ENCODE assay signal across 9 cellular contexts in genomic region chrX:16771483-16772398, GRCh38. TPM values are rescaled to one million over a fixed set of nuclear protein-coding genes. Genes with fewer than 3 reads are reported as not detected.
A peak's percentile ranks its signal among the peaks of the same experiment; 100 is the strongest.
DNase-seq lines count a peak whose midpoint lies in the region; ATAC-seq, FAIRE-seq and TF ChIP-seq lines count a peak whose summit lies in the region.
"Had no signal": no experiment of that assay in that cellular context is flagged by ENCODE, and none has a peak within 500 bp of the region (broad histone marks: within the 10 kb centered on the region; RNA-seq: fewer than 3 reads in every experiment).

No MANE protein-coding gene starts in this region.

- no peaks in the 10 kb centered on the region for H3K4me1 ChIP-seq in colonic mucosa

- TF ChIP-seq CTCF in colonic mucosa (IDR thresholded peaks at IDR 0.05) = no peak
- no peak for TF ChIP-seq CTCF in osteocyte (IDR thresholded peaks at IDR 0.05)

- peaks cover 1% of the 10 kb centered on the region for H3K4me1 Mint-ChIP-seq in osteocyte (ENCODE audit: unreplicated experiment)
- no peaks in the 10 kb centered on the region for H3K4me1 Mint-ChIP-seq in activated CD4-positive, alpha-beta T cell treated with anti-CD3 and anti-CD28 coated beads, Interleukin-2, amount 10 ng/mL, durations not matched to agents 24 days and 14 days

- H3K27me3 ChIP-seq in colonic mucosa = no peaks in the 10 kb centered on the region

- H3K9ac ChIP-seq in colonic mucosa (ENCODE audit: low read depth in 2 of 2, low read length in 2 of 2) = peak overlapping the region in 1 of 2 donors; percentile 6

- H3K27me3 Mint-ChIP-seq in osteocyte (ENCODE audit: unreplicated experiment) = no peaks in the 10 kb centered on the region
- H3K27me3 Mint-ChIP-seq in activated CD4-positive, alpha-beta T cell treated with anti-CD3 and anti-CD28 coated beads, Interleukin-2, amount 10 ng/mL, durations not matched to agents 24 days and 14 days = no peaks in the 10 kb centered on the region

- DNase-seq in H54 (ENCODE audit: insufficient read length, low spot score) (no peak), NCI-H226 (peak; percentile 53), colonic mucosa (peak; percentile 67), osteocyte (ENCODE audit: extremely low spot score, unreplicated experiment) (no peak), DMS153 (lab: John Stamatoyannopoulos, UW) (no peak), GDM1 (lab: John Stamatoyannopoulos, UW) (no peak)
- DNase-seq in activated CD4-positive, alpha-beta T cell treated with anti-CD3 and anti-CD28 coated beads, Interleukin-2, amount 10 ng/mL, durations not matched to agents 24 days and 14 days = no peak

- FAIRE-seq in H54 (lab: Jason Lieb, UNC) = no peak

- no peak overlapping the region for H3K4me3 Mint-ChIP-seq in osteocyte (ENCODE audit: unreplicated experiment)
- H3K4me3 Mint-ChIP-seq in activated CD4-positive, alpha-beta T cell treated with anti-CD3 and anti-CD28 coated beads, Interleukin-2, amount 10 ng/mL, durations not matched to agents 24 days and 14 days = no peak overlapping the region

- H3K9me3 Mint-ChIP-seq in osteocyte (ENCODE audit: unreplicated experiment) = no peaks in the 10 kb centered on the region
- no peaks in the 10 kb centered on the region for H3K9me3 Mint-ChIP-seq in activated CD4-positive, alpha-beta T cell treated with anti-CD3 and anti-CD28 coated beads, Interleukin-2, amount 10 ng/mL, durations not matched to agents 24 days and 14 days
- H3K9me3 Mint-ChIP-seq: activated T-helper 2 cell treated with anti-CD3 and anti-CD28 coated beads, Interferon-gamma antibody, Interleukin-2, Interleukin-4, amounts not matched to agents 10 μg/mL and 5 μg/mL and 100 μg/mL, durations not matched to agents 14 hours and 24 hours and 36 hours had no signal

- no peaks in the 10 kb centered on the region for H3K36me3 ChIP-seq in colonic mucosa

- no peaks in the 10 kb centered on the region for H3K36me3 Mint-ChIP-seq in osteocyte (ENCODE audit: unreplicated experiment)
- no peaks in the 10 kb centered on the region for H3K36me3 Mint-ChIP-seq in activated CD4-positive, alpha-beta T cell treated with anti-CD3 and anti-CD28 coated beads, Interleukin-2, amount 10 ng/mL, durations not matched to agents 24 days and 14 days (ENCODE audit: low read depth)

- H3K27ac Mint-ChIP-seq in osteocyte (ENCODE audit: unreplicated experiment) = peak overlapping the region; percentile 73
- H3K27ac Mint-ChIP-seq in activated CD4-positive, alpha-beta T cell treated with anti-CD3 and anti-CD28 coated beads, Interleukin-2, amount 10 ng/mL, durations not matched to agents 24 days and 14 days = no peak overlapping the region
- H3K27ac Mint-ChIP-seq: activated T-helper 2 cell treated with anti-CD3 and anti-CD28 coated beads, Interferon-gamma antibody, Interleukin-2, Interleukin-4, amounts not matched to agents 10 μg/mL and 5 μg/mL and 100 μg/mL, durations not matched to agents 14 hours and 24 hours and 36 hours had no signal

- H3K9me3 ChIP-seq in colonic mucosa = no peaks in the 10 kb centered on the region

- no peak for ATAC-seq in GM19452 (IDR thresholded peaks at IDR 0.05; ENCODE audit: unreplicated experiment)

- H3K27ac ChIP-seq in colonic mucosa = no peak overlapping the region

- intact Hi-C loops in colonic mucosa (cut with DNase I) = no loop called here
- intact Hi-C loops in activated CD4-positive, alpha-beta T cell treated with anti-CD3 and anti-CD28 coated beads, Interleukin-2, amount 10 ng/mL, durations not matched to agents 24 days and 14 days (cut with micrococcal nuclease) = no loop called here

- peak; percentile 76 for TF ChIP-seq POLR2A in H54 (IDR thresholded peaks at IDR 0.05; ENCODE audit: low read depth, low read length)

- H3K4me3 ChIP-seq in colonic mucosa = no peak overlapping the region

RNA-seq across cellular contexts. Expression of gene TXLNG, which starts 14.5 kb away (rescaled TPM):
- total RNA-seq in colonic mucosa (10 to 100 TPM in 1 of 2 donors, 1 to 10 TPM in 1; 8.8 to 11.3 TPM), osteocyte (13.9 and 14.7 TPM in 2 replicates)
- total RNA-seq in activated CD4-positive, alpha-beta T cell treated with anti-CD3 and anti-CD28 coated beads, Interleukin-2, amount 10 ng/mL, durations not matched to agents 24 days and 14 days = 23.4 and 24.4 TPM in 2 replicates

RNA-seq across cellular contexts. Expression of gene SYAP1, which starts 52.3 kb away (rescaled TPM):
- total RNA-seq in colonic mucosa = 10 to 100 TPM; 45.8 to 63.5 TPM
- total RNA-seq in osteocyte = 47.8 and 51.8 TPM in 2 replicates
- total RNA-seq in activated CD4-positive, alpha-beta T cell treated with anti-CD3 and anti-CD28 coated beads, Interleukin-2, amount 10 ng/mL, durations not matched to agents 24 days and 14 days = 19.6 and 20.1 TPM in 2 replicates

RNA-seq across cellular contexts. Expression of gene CTPS2, which starts 59.3 kb away (rescaled TPM):
- total RNA-seq in colonic mucosa = 10 to 100 TPM; 17.7 to 18.9 TPM
- 37.1 and 39.7 TPM in 2 replicates for total RNA-seq in osteocyte
- 6.3 and 6.6 TPM in 2 replicates for total RNA-seq in activated CD4-positive, alpha-beta T cell treated with anti-CD3 and anti-CD28 coated beads, Interleukin-2, amount 10 ng/mL, durations not matched to agents 24 days and 14 days

Comparison
In these comparisons a context has a peak if more than half of its experiments do, and no peak if none do; other contexts are left out.
1. DNase-seq: peak in NCI-H226 (single experiment) and colonic mucosa (single experiment); none in H54 (single experiment), osteocyte (single experiment), DMS153 (single experiment), activated CD4-positive, alpha-beta T cell treated with anti-CD3 and anti-CD28 coated beads, Interleukin-2, amount 10 ng/mL, durations not matched to agents 24 days and 14 days (single experiment) and GDM1 (single experiment).